1 cellular context compared by ENCODE assay signal in genomic region chr15:81311834-81312459, GRCh38.
TF ChIP-seq lines count a peak whose summit lies in the region.

No MANE protein-coding gene starts in this region.

TF ChIP-seq in GM23338, 12 proteins besides CTCF, POLR2A, EP300 and RAD21 (continued from another document):
- TF ChIP-seq JUNB (IDR thresholded peaks at IDR 0.05; ENCODE audit: unreplicated experiment) = no peak
- no peak for TF ChIP-seq ZNF331 (CRISPR knock-in tag; IDR thresholded peaks at IDR 0.05; ENCODE audit: low read depth)
- TF ChIP-seq NANOG (IDR thresholded peaks at IDR 0.05; ENCODE audit: borderline replicate concordance) = no peak
- TF ChIP-seq ETS1 (IDR thresholded peaks at IDR 0.05) = no peak
- TF ChIP-seq POLR2AphosphoS5 (IDR thresholded peaks at IDR 0.05; ENCODE audit: low read depth) = no peak
- TF ChIP-seq, protein P1, sequence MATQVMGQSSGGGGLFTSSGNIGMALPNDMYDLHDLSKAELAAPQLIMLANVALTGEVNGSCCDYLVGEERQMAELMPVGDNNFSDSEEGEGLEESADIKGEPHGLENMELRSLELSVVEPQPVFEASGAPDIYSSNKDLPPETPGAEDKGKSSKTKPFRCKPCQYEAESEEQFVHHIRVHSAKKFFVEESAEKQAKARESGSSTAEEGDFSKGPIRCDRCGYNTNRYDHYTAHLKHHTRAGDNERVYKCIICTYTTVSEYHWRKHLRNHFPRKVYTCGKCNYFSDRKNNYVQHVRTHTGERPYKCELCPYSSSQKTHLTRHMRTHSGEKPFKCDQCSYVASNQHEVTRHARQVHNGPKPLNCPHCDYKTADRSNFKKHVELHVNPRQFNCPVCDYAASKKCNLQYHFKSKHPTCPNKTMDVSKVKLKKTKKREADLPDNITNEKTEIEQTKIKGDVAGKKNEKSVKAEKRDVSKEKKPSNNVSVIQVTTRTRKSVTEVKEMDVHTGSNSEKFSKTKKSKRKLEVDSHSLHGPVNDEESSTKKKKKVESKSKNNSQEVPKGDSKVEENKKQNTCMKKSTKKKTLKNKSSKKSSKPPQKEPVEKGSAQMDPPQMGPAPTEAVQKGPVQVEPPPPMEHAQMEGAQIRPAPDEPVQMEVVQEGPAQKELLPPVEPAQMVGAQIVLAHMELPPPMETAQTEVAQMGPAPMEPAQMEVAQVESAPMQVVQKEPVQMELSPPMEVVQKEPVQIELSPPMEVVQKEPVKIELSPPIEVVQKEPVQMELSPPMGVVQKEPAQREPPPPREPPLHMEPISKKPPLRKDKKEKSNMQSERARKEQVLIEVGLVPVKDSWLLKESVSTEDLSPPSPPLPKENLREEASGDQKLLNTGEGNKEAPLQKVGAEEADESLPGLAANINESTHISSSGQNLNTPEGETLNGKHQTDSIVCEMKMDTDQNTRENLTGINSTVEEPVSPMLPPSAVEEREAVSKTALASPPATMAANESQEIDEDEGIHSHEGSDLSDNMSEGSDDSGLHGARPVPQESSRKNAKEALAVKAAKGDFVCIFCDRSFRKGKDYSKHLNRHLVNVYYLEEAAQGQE (IDR thresholded peaks at IDR 0.05; ENCODE audit: unreplicated experiment) = no peak
TF ChIP-seq in GM23338: peak in this region for 0.
